14 cellular contexts compared by ENCODE assay signal in genomic region chr4:185020293-185020808, GRCh38. TPM values are rescaled to one million over a fixed set of nuclear protein-coding genes. Genes with fewer than 3 reads are reported as not detected.
DNase-seq lines count a peak whose midpoint lies in the region; ATAC-seq, FAIRE-seq and TF ChIP-seq lines count a peak whose summit lies in the region.
"Had no signal": no experiment of that assay in that cellular context is flagged by ENCODE, and none has a peak within 500 bp of the region (broad histone marks: within the 10 kb centered on the region; RNA-seq: fewer than 3 reads in every experiment).

No MANE protein-coding gene starts in this region.

- H3K27ac Mint-ChIP-seq in MCF 10A (ENCODE audit: low read depth, unreplicated experiment), result no peak overlapping the region
- H3K27ac Mint-ChIP-seq in activated T-helper 1 cell treated with anti-CD3 and anti-CD28 coated beads, Interleukin-12 subunit alpha, Interleukin-12 subunit beta, Interleukin-2, Interleukin-4 antibody, amounts not matched to agents 30 ng/mL and 10 ng/mL and 1 ng/mL, durations not matched to agents 14 hours and 24 hours and 36 hours, result peak overlapping the region; percentile 55
- H3K27ac Mint-ChIP-seq in type B pancreatic cell, result no peak overlapping the region
- H3K27ac Mint-ChIP-seq in natural killer cell, result no peak overlapping the region
- H3K27ac Mint-ChIP-seq: B cell had no signal

- FAIRE-seq in RCC 7860 (lab: Jason Lieb, UNC), result no peak
- FAIRE-seq: endometrium had no signal

- H3K36me3 Mint-ChIP-seq in MCF 10A (ENCODE audit: insufficient read depth, unreplicated experiment), result no peaks in the 10 kb centered on the region
- H3K36me3 Mint-ChIP-seq in activated T-helper 1 cell treated with anti-CD3 and anti-CD28 coated beads, Interleukin-12 subunit alpha, Interleukin-12 subunit beta, Interleukin-2, Interleukin-4 antibody, amounts not matched to agents 30 ng/mL and 10 ng/mL and 1 ng/mL, durations not matched to agents 14 hours and 24 hours and 36 hours (ENCODE audit: low read depth), result no peaks in the 10 kb centered on the region
- H3K36me3 Mint-ChIP-seq in type B pancreatic cell, result no peaks in the 10 kb centered on the region
- no peaks in the 10 kb centered on the region for H3K36me3 Mint-ChIP-seq in natural killer cell

- no peak for ATAC-seq in natural killer cell
- no peak for ATAC-seq in HG02981 (IDR thresholded peaks at IDR 0.05; ENCODE audit: unreplicated experiment)

- peaks cover 0 to 16% of the 10 kb centered on the region in 2 donors for H3K4me1 ChIP-seq in breast epithelium
- H3K4me1 ChIP-seq in iPS-18a (ENCODE audit: control insufficient read depth, low read depth, low read length), result peaks cover 28% of the 10 kb centered on the region

- TF ChIP-seq POLR2A in breast epithelium (IDR thresholded peaks at IDR 0.05), result no peak

- H3K36me3 ChIP-seq in breast epithelium (no peaks in the 10 kb centered on the region), iPS-18a (ENCODE audit: control insufficient read depth, low read depth, low read length) (no peaks in the 10 kb centered on the region)

- H3K9ac ChIP-seq in iPS-18a (ENCODE audit: low read length), result no peak overlapping the region

- H3K4me3 ChIP-seq in breast epithelium, result peak overlapping the region in 2 of 3 donors; percentile 5 to 45
- peak overlapping the region; percentile 41 for H3K4me3 ChIP-seq in iPS-18a (ENCODE audit: low read length)
- H3K4me3 ChIP-seq: skin epidermis had no signal

- DNase-seq in breast epithelium (ENCODE audit: low spot score in 2 of 2), result no peak
- no peak for DNase-seq in MCF 10A (ENCODE audit: unreplicated experiment)
- no peak for DNase-seq in activated T-helper 1 cell treated with anti-CD3 and anti-CD28 coated beads, Interleukin-12 subunit alpha, Interleukin-12 subunit beta, Interleukin-2, Interleukin-4 antibody, amounts not matched to agents 30 ng/mL and 10 ng/mL and 1 ng/mL, durations not matched to agents 14 hours and 24 hours and 36 hours (ENCODE audit: low spot score)
- no peak for DNase-seq in type B pancreatic cell (ENCODE audit: extremely low spot score, unreplicated experiment)
- no peak for DNase-seq in RCC 7860 (ENCODE audit: low spot score)
- no peak for DNase-seq in natural killer cell
- DNase-seq: activated naive CD4-positive, alpha-beta T cell treated with anti-CD3 and anti-CD28 coated beads, Interleukin-2, amount 50 U/mL, for 16 hours; Karpas-422 had no signal

- H3K27ac ChIP-seq in breast epithelium (no peak overlapping the region), iPS-18a (ENCODE audit: low read length) (no peak overlapping the region)
- H3K27ac ChIP-seq: skin epidermis had no signal

- H3K4me3 Mint-ChIP-seq in MCF 10A (ENCODE audit: unreplicated experiment) (no peak overlapping the region), type B pancreatic cell (peak overlapping the region; percentile 75), natural killer cell (no peak overlapping the region)
- no peak overlapping the region for H3K4me3 Mint-ChIP-seq in activated T-helper 1 cell treated with anti-CD3 and anti-CD28 coated beads, Interleukin-12 subunit alpha, Interleukin-12 subunit beta, Interleukin-2, Interleukin-4 antibody, amounts not matched to agents 30 ng/mL and 10 ng/mL and 1 ng/mL, durations not matched to agents 14 hours and 24 hours and 36 hours
- H3K4me3 Mint-ChIP-seq: B cell had no signal

- H3K9me3 Mint-ChIP-seq in MCF 10A (ENCODE audit: unreplicated experiment), result no peaks in the 10 kb centered on the region
- no peaks in the 10 kb centered on the region for H3K9me3 Mint-ChIP-seq in activated T-helper 1 cell treated with anti-CD3 and anti-CD28 coated beads, Interleukin-12 subunit alpha, Interleukin-12 subunit beta, Interleukin-2, Interleukin-4 antibody, amounts not matched to agents 30 ng/mL and 10 ng/mL and 1 ng/mL, durations not matched to agents 14 hours and 24 hours and 36 hours
- no peaks in the 10 kb centered on the region for H3K9me3 Mint-ChIP-seq in type B pancreatic cell
- no peaks in the 10 kb centered on the region for H3K9me3 Mint-ChIP-seq in natural killer cell

- H3K9me3 ChIP-seq in breast epithelium, result no peaks in the 10 kb centered on the region
- no peaks in the 10 kb centered on the region for H3K9me3 ChIP-seq in iPS-18a (ENCODE audit: control insufficient read depth, low read depth, low read length)

- TF ChIP-seq CTCF in breast epithelium (IDR thresholded peaks at IDR 0.05), result no peak
- TF ChIP-seq CTCF in MCF 10A (IDR thresholded peaks at IDR 0.05; ENCODE audit: unreplicated experiment), result no peak
- no peak for TF ChIP-seq CTCF in type B pancreatic cell (conservative IDR thresholded peaks at IDR 0.05)
- TF ChIP-seq CTCF in natural killer cell (IDR thresholded peaks at IDR 0.05), result no peak

- no TSS peak for BruUV-seq in MCF 10A (replicated peaks; lab: Mats Ljungman, UMichigan)

- H3K27me3 ChIP-seq in breast epithelium (peaks cover 2 to 78% of the 10 kb centered on the region in 2 donors), iPS-18a (ENCODE audit: control insufficient read depth, insufficient read depth, low read length) (peaks cover 100% of the 10 kb centered on the region)

- H3K27me3 Mint-ChIP-seq in MCF 10A (ENCODE audit: insufficient read depth, unreplicated experiment) (peaks cover 85% of the 10 kb centered on the region), type B pancreatic cell (peaks cover 99% of the 10 kb centered on the region), natural killer cell (ENCODE audit: low read depth in 2 of 2) (peaks cover 55 to 80% of the 10 kb centered on the region in 2 donors)
- peaks cover 88% of the 10 kb centered on the region for H3K27me3 Mint-ChIP-seq in activated T-helper 1 cell treated with anti-CD3 and anti-CD28 coated beads, Interleukin-12 subunit alpha, Interleukin-12 subunit beta, Interleukin-2, Interleukin-4 antibody, amounts not matched to agents 30 ng/mL and 10 ng/mL and 1 ng/mL, durations not matched to agents 14 hours and 24 hours and 36 hours (ENCODE audit: insufficient read depth)

- CTCF ChIA-PET in MCF 10A (lab: Yijun Ruan, JAX), result no interaction called here

- intact Hi-C loops in breast epithelium (cut with DNase I; ENCODE audit: low total_unique reads), result no loop called here
- intact Hi-C loops in MCF 10A (cut with micrococcal nuclease), result no loop called here
- intact Hi-C loops in activated T-helper 1 cell treated with anti-CD3 and anti-CD28 coated beads, Interleukin-12 subunit alpha, Interleukin-12 subunit beta, Interleukin-2, Interleukin-4 antibody, amounts not matched to agents 30 ng/mL and 10 ng/mL and 1 ng/mL, durations not matched to agents 14 hours and 24 hours and 36 hours (cut with micrococcal nuclease), result loop anchor here (2.0 to 10.0 kb wide), 4 partner anchors 517 to 1704 kb away; partner anchors contain the start of genes FAT1, PDLIM3 and STOX2
- intact Hi-C loops in natural killer cell (cut with micrococcal nuclease), result no loop called here

- H3K4me1 Mint-ChIP-seq in MCF 10A (ENCODE audit: insufficient read depth, unreplicated experiment), result no peaks in the 10 kb centered on the region
- H3K4me1 Mint-ChIP-seq in activated T-helper 1 cell treated with anti-CD3 and anti-CD28 coated beads, Interleukin-12 subunit alpha, Interleukin-12 subunit beta, Interleukin-2, Interleukin-4 antibody, amounts not matched to agents 30 ng/mL and 10 ng/mL and 1 ng/mL, durations not matched to agents 14 hours and 24 hours and 36 hours (ENCODE audit: low read depth), result no peaks in the 10 kb centered on the region
- H3K4me1 Mint-ChIP-seq in type B pancreatic cell (ENCODE audit: unreplicated experiment), result peaks cover 21% of the 10 kb centered on the region
- H3K4me1 Mint-ChIP-seq in natural killer cell, result peaks cover 0 to 4% of the 10 kb centered on the region in 2 donors

- POLR2A ChIA-PET in MCF 10A (lab: Yijun Ruan, JAX), result no interaction called here

RNA-seq across cellular contexts. Expression of gene HELT, which starts 2.1 kb away (rescaled TPM):
- total RNA-seq in breast epithelium (not detected), MCF 10A (2022) (not detected in 2 replicates), type B pancreatic cell (ENCODE audit: low replicate concordance) (0.36 TPM in 1 of 2 replicates, not detected in the other), natural killer cell (not detected)
- not detected in 2 replicates for total RNA-seq in activated T-helper 1 cell treated with anti-CD3 and anti-CD28 coated beads, Interleukin-12 subunit alpha, Interleukin-12 subunit beta, Interleukin-2, Interleukin-4 antibody, amounts not matched to agents 30 ng/mL and 10 ng/mL and 1 ng/mL, durations not matched to agents 14 hours and 24 hours and 36 hours
- total RNA-seq: B cell, mesenteric fat pad had no signal
